Comparison of ENCODE assay signal across 10 cellular contexts in genomic region chr5:132456553-132457361, GRCh38. TPM values are rescaled to one million over a fixed set of nuclear protein-coding genes. Genes with fewer than 3 reads are reported as not detected.
DNase-seq lines count a peak whose midpoint lies in the region; ATAC-seq, FAIRE-seq and TF ChIP-seq lines count a peak whose summit lies in the region.
"Had no signal": no experiment of that assay in that cellular context is flagged by ENCODE, and none has a peak within 500 bp of the region (broad histone marks: within the 10 kb centered on the region; RNA-seq: fewer than 3 reads in every experiment).

No MANE protein-coding gene starts in this region.

- no peak for FAIRE-seq in pancreas (lab: Jason Lieb, UNC)

- H3K27ac ChIP-seq in pancreas: peak overlapping the region in 2 of 4 donors; percentile 76 to 77
- H3K27ac ChIP-seq: C4-2B, cardiac muscle cell had no signal

- CTCF ChIA-PET in activated CD4-positive, alpha-beta T cell treated with anti-CD3 and anti-CD28 coated beads, Interleukin-2, amount 10 ng/mL, durations not matched to agents 7 days and 5 days (lab: Charles Lee): interaction anchor here (0.7 to 7.8 kb wide), 19 partner anchors 9 to 70 kb away, joined by 3 to 64 read pairs (median 7); no protein-coding TSS in a partner anchor

- no peaks in the 10 kb centered on the region for H3K27me3 Mint-ChIP-seq in activated CD4-positive, alpha-beta T cell treated with anti-CD3 and anti-CD28 coated beads, Interleukin-2, amount 10 ng/mL, durations not matched to agents 7 days and 5 days

- H3K4me3 Mint-ChIP-seq in activated CD4-positive, alpha-beta T cell treated with anti-CD3 and anti-CD28 coated beads, Interleukin-2, amount 10 ng/mL, durations not matched to agents 7 days and 5 days: peak overlapping the region; percentile 51

- H3K36me3 ChIP-seq in pancreas: no peaks in the 10 kb centered on the region
- H3K36me3 ChIP-seq: cardiac muscle cell had no signal

- no peaks in the 10 kb centered on the region for H3K27me3 ChIP-seq in pancreas
- H3K27me3 ChIP-seq: cardiac muscle cell had no signal

- H3K4me3 ChIP-seq in epithelial cell of proximal tubule (ENCODE audit: low read depth, low read length) (no peak overlapping the region), pancreas (no peak overlapping the region)
- H3K4me3 ChIP-seq: cardiac muscle cell had no signal

- H3K9me3 Mint-ChIP-seq in activated CD4-positive, alpha-beta T cell treated with anti-CD3 and anti-CD28 coated beads, Interleukin-2, amount 10 ng/mL, durations not matched to agents 7 days and 5 days: no peaks in the 10 kb centered on the region

- DNase-seq in stimulated activated CD4-positive, alpha-beta T cell treated with anti-CD3 and anti-CD28 coated beads, Interleukin-1b, Interleukin-23, amount 100 ng/mL, for 48 hours: peak; percentile 50
- DNase-seq in stimulated activated CD4-positive, alpha-beta T cell treated with anti-CD3 and anti-CD28 coated beads, Interleukin-12 subunit alpha, Interleukin-12 subunit beta, amount 100 ng/mL, for 4 hours: no peak
- peak; percentile 82 for DNase-seq in activated CD4-positive, alpha-beta T cell treated with anti-CD3 and anti-CD28 coated beads, Interleukin-2, amount 10 ng/mL, durations not matched to agents 7 days and 5 days
- DNase-seq in epithelial cell of proximal tubule (ENCODE audit: low read depth): peak; percentile 52
- peak in 1 of 6 donors; percentile 64 for DNase-seq in pancreas
- DNase-seq in 8988T: no peak
- DNase-seq in NCI-H128 (lab: John Stamatoyannopoulos, UW; ENCODE audit: unreplicated experiment): no peak

- no peaks in the 10 kb centered on the region for H3K9me3 ChIP-seq in pancreas

- peak overlapping the region; percentile 99 for H3K27ac Mint-ChIP-seq in activated CD4-positive, alpha-beta T cell treated with anti-CD3 and anti-CD28 coated beads, Interleukin-2, amount 10 ng/mL, durations not matched to agents 7 days and 5 days

- peaks cover 95% of the 10 kb centered on the region for H3K4me1 Mint-ChIP-seq in activated CD4-positive, alpha-beta T cell treated with anti-CD3 and anti-CD28 coated beads, Interleukin-2, amount 10 ng/mL, durations not matched to agents 7 days and 5 days

- WGBS in pancreas, 2 donors: 86 to 87% methylated on average over 9 of the region's 9 CpGs

- TF ChIP-seq CTCF in epithelial cell of proximal tubule (conservative IDR thresholded peaks at IDR 0.05; ENCODE audit: low read depth, low read length) (no peak), pancreas (IDR thresholded peaks at IDR 0.05) (no peak)

- intact Hi-C loops in pancreas (cut with DNase I): no loop called here

- POLR2A ChIA-PET in activated CD4-positive, alpha-beta T cell treated with anti-CD3 and anti-CD28 coated beads, Interleukin-2, amount 10 ng/mL, durations not matched to agents 7 days and 5 days (lab: Charles Lee): interaction anchor here (0.6 to 2.7 kb wide), 8 partner anchors 8 to 165 kb away, joined by 3 to 12 read pairs (median 4); partner anchors contain the start of gene IRF1

- H3K36me3 Mint-ChIP-seq in activated CD4-positive, alpha-beta T cell treated with anti-CD3 and anti-CD28 coated beads, Interleukin-2, amount 10 ng/mL, durations not matched to agents 7 days and 5 days (ENCODE audit: low read depth): peaks cover 74% of the 10 kb centered on the region

- ATAC-seq in HG03571 (IDR thresholded peaks at IDR 0.05; ENCODE audit: unreplicated experiment) (peak; percentile 63), pancreas (peak in 3 of 4 donors; percentile 49 to 75 (median 69))

- peaks cover 0 to 25% (median 0%) of the 10 kb centered on the region in 3 donors for H3K4me1 ChIP-seq in pancreas

RNA-seq across cellular contexts. Expression of gene IRF1, which starts 33.8 kb away (rescaled TPM):
- 100 to 1,000 TPM; 289 to 302 TPM for total RNA-seq in activated CD4-positive, alpha-beta T cell treated with anti-CD3 and anti-CD28 coated beads, Interleukin-2, amount 10 ng/mL, durations not matched to agents 7 days and 5 days
- total RNA-seq in epithelial cell of proximal tubule (33.0 and 41.5 TPM in 2 replicates), pancreas (10 to 100 TPM in 4 of 6 donors, 1 to 10 TPM in 2; 7.0 to 28.0 (median 11.1) TPM)
- polyA plus RNA-seq in pancreas: 10 to 100 TPM in 1 of 2 donors, 1 to 10 TPM in 1; 8.5 to 30.8 TPM

Comparison
In these comparisons a context has a peak if more than half of its experiments do, and no peak if none do; other contexts are left out.
1. DNase-seq: peak in stimulated activated CD4-positive, alpha-beta T cell treated with anti-CD3 and anti-CD28 coated beads, Interleukin-1b, Interleukin-23, amount 100 ng/mL, for 48 hours (single experiment), activated CD4-positive, alpha-beta T cell treated with anti-CD3 and anti-CD28 coated beads, Interleukin-2, amount 10 ng/mL, durations not matched to agents 7 days and 5 days (single experiment) and epithelial cell of proximal tubule (single experiment); none in stimulated activated CD4-positive, alpha-beta T cell treated with anti-CD3 and anti-CD28 coated beads, Interleukin-12 subunit alpha, Interleukin-12 subunit beta, amount 100 ng/mL, for 4 hours (single experiment), 8988T (single experiment) and NCI-H128 (single experiment).